ENCODE assay signal across 19 cellular contexts in the genomic region with DNA sequence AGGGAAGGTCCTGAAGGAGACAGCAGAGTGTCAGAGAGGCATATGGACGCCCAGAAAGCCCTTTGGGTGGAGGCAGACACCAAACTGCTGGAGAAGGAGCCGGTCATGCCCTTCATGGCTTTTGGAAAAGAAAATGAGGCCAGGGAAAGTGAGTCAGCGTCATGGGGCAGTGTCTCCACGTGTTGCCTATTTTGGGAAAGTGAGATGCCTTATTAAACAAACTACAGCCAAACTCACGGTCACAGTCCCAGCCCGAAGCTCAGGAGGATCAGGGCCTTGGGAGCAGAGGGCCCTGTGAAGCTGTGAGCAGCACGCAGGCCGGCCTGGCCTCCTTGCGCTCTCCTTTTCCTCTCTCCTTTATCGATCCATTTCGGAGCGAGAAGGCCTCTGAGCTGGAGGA. TPM values are rescaled to one million over a fixed set of nuclear protein-coding genes. Genes with fewer than 3 reads are reported as not detected.
DNase-seq lines count a peak whose midpoint lies in the region; ATAC-seq and TF ChIP-seq lines count a peak whose summit lies in the region.
"Had no signal": no experiment of that assay in that cellular context is flagged by ENCODE, and none has a peak within 500 bp of the region (broad histone marks: within the 10 kb centered on the region; RNA-seq: fewer than 3 reads in every experiment).

No MANE protein-coding gene starts in this region.

- H3K79me2 ChIP-seq in osteoblast (ENCODE audit: insufficient read depth, low read length) (no peaks in the 10 kb centered on the region), GM23338 (replicated peaks; ENCODE audit: insufficient read depth) (no peaks in the 10 kb centered on the region)

- H3K9me3 Mint-ChIP-seq in GM23338 = no peaks in the 10 kb centered on the region
- H3K9me3 Mint-ChIP-seq: IgD-negative memory B cell, neural progenitor cell had no signal

- no peak for DNase-seq in Right ventricle myocardium superior
- peak; percentile 89 for DNase-seq in osteoblast (ENCODE audit: insufficient read length, low spot score, missing footprints)
- DNase-seq in upper lobe of right lung = peak; percentile 34
- DNase-seq in D341Med (ENCODE audit: low spot score) = no peak
- no peak for DNase-seq in GM23338 (ENCODE audit: low spot score)
- DNase-seq in Kasumi-1 (lab: John Stamatoyannopoulos, UW) = no peak
- DNase-seq: activated CD4-positive, alpha-beta T cell treated with anti-CD3 and anti-CD28 coated beads for 36 hours; activated gamma-delta T cell; NCI-H1048; NCI-H2081 treated with DMSO at 0.1 percent for 48 hours; NCI-H510A treated with DMSO at 0.1 percent for 48 hours; retina; SHP77; stimulated activated CD4-positive, alpha-beta T cell treated with anti-CD3 and anti-CD28 coated beads, Interleukin-1b, Interleukin-23, amount 100 ng/mL, for 48 hours had no signal

- H3K36me3 ChIP-seq in osteoblast (ENCODE audit: insufficient read depth, low read length) (no peaks in the 10 kb centered on the region), upper lobe of right lung (no peaks in the 10 kb centered on the region), GM23338 (ENCODE audit: insufficient read depth) (no peaks in the 10 kb centered on the region)
- H3K36me3 ChIP-seq: neural progenitor cell had no signal

- H2AFZ ChIP-seq in osteoblast (ENCODE audit: low read length) (peak overlapping the region; percentile 58), GM23338 (no peak overlapping the region)
- H2AFZ ChIP-seq: neural progenitor cell had no signal

- H3K4me3 ChIP-seq in osteoblast (ENCODE audit: insufficient read depth, low read length) = no peak overlapping the region
- no peak overlapping the region for H3K4me3 ChIP-seq in upper lobe of right lung
- no peak overlapping the region for H3K4me3 ChIP-seq in GM23338
- H3K4me3 ChIP-seq: neural progenitor cell had no signal

- no peaks in the 10 kb centered on the region for H3K9me2 ChIP-seq in GM23338 (ENCODE audit: insufficient read depth)

- H4K20me1 ChIP-seq in osteoblast (ENCODE audit: insufficient read depth, low read length) = no peaks in the 10 kb centered on the region
- H4K20me1 ChIP-seq in GM23338 (replicated peaks; ENCODE audit: insufficient read depth) = no peaks in the 10 kb centered on the region

- intact Hi-C loops in Right ventricle myocardium superior (cut with DNase I) (no loop called here), upper lobe of right lung (cut with DNase I) (no loop called here)

- no peak overlapping the region for H3K4me3 Mint-ChIP-seq in GM23338
- H3K4me3 Mint-ChIP-seq: activated CD4-positive, alpha-beta T cell treated with anti-CD3 and anti-CD28 coated beads for 36 hours; B cell; IgD-negative memory B cell; neural progenitor cell had no signal

- peaks cover 11% of the 10 kb centered on the region for H3K4me1 Mint-ChIP-seq in GM23338
- H3K4me1 Mint-ChIP-seq: activated CD4-positive, alpha-beta T cell treated with anti-CD3 and anti-CD28 coated beads for 36 hours had no signal

- H3F3A ChIP-seq in GM23338 (replicated peaks; ENCODE audit: low read depth) = no peaks in the 10 kb centered on the region

- no peaks in the 10 kb centered on the region for H3K27me3 ChIP-seq in osteoblast (ENCODE audit: insufficient read depth, low read length)
- H3K27me3 ChIP-seq in upper lobe of right lung = no peaks in the 10 kb centered on the region
- H3K27me3 ChIP-seq in GM23338 (ENCODE audit: insufficient read depth) = no peaks in the 10 kb centered on the region
- H3K27me3 ChIP-seq: neural progenitor cell had no signal

- no peak overlapping the region; the same call in 1 of the 2 replicates for H3K27ac Mint-ChIP-seq in GM23338
- H3K27ac Mint-ChIP-seq: activated CD4-positive, alpha-beta T cell treated with anti-CD3 and anti-CD28 coated beads for 36 hours; B cell had no signal

- peaks cover 27% of the 10 kb centered on the region for H3K4me1 ChIP-seq in osteoblast (ENCODE audit: insufficient read depth, low read length)
- H3K4me1 ChIP-seq in upper lobe of right lung = peaks cover 25% of the 10 kb centered on the region
- 0 out of 2 replicates have a peak, but pooled peaks cover 8% of the 10 kb centered on the region for H3K4me1 ChIP-seq in GM23338 (ENCODE audit: insufficient read depth)

- peaks cover 14% of the 10 kb centered on the region for H3K27me3 Mint-ChIP-seq in GM23338 (ENCODE audit: insufficient read depth, low read depth, poor library complexity)
- H3K27me3 Mint-ChIP-seq: activated CD4-positive, alpha-beta T cell treated with anti-CD3 and anti-CD28 coated beads for 36 hours; B cell; IgD-negative memory B cell had no signal

- H3K9me3 ChIP-seq in osteoblast (ENCODE audit: low read depth, low read length) (no peaks in the 10 kb centered on the region), upper lobe of right lung (no peaks in the 10 kb centered on the region)

- ATAC-seq in Right ventricle myocardium superior (ENCODE audit: poor library complexity) (peak; percentile 72), upper lobe of right lung (peak; percentile 5), HG03175 (IDR thresholded peaks at IDR 0.05; ENCODE audit: unreplicated experiment) (no peak), GM23338 (no peak)
- ATAC-seq: activated CD4-positive, alpha-beta T cell treated with anti-CD3 and anti-CD28 coated beads for 36 hours had no signal

- H3K36me3 Mint-ChIP-seq in GM23338 (ENCODE audit: low read depth) = no peaks in the 10 kb centered on the region
- H3K36me3 Mint-ChIP-seq: IgD-negative memory B cell had no signal

- H3K4me2 ChIP-seq in osteoblast (ENCODE audit: insufficient read depth, low read length) = no peak overlapping the region
- no peak overlapping the region for H3K4me2 ChIP-seq in GM23338
- H3K4me2 ChIP-seq: neural progenitor cell had no signal

- H3K27ac ChIP-seq in VCaP (peak overlapping the region; percentile 93; the same call in 1 of the 2 replicates), osteoblast (ENCODE audit: low read depth, low read length) (no peak overlapping the region), upper lobe of right lung (no peak overlapping the region), GM23338 (ENCODE audit: low read depth) (no peak overlapping the region)
- H3K27ac ChIP-seq: neural progenitor cell had no signal

- TF ChIP-seq CTCF in VCaP (conservative IDR thresholded peaks at IDR 0.05) (no peak), osteoblast (IDR thresholded peaks at IDR 0.05; ENCODE audit: extremely low read depth, low read depth, low read length) (no peak), upper lobe of right lung (IDR thresholded peaks at IDR 0.05) (no peak), GM23338 (conservative IDR thresholded peaks at IDR 0.05; ENCODE audit: low read depth in 2 of 2) (no peak)

TF ChIP-seq in GM23338, 12 proteins besides CTCF, POLR2A, EP300 and RAD21 (continues in another document):
- TF ChIP-seq EZH2phosphoT487 (IDR thresholded peaks at IDR 0.05; ENCODE audit: unreplicated experiment) = no peak
- no peak for TF ChIP-seq ZNF331 (CRISPR knock-in tag; IDR thresholded peaks at IDR 0.05; ENCODE audit: low read depth)
- no peak for TF ChIP-seq STAT1 (IDR thresholded peaks at IDR 0.05; ENCODE audit: unreplicated experiment)
- TF ChIP-seq REST (IDR thresholded peaks at IDR 0.05; ENCODE audit: unreplicated experiment) = no peak

RNA-seq across cellular contexts. Expression of gene RGS3, which starts 25.0 kb away (rescaled TPM):
- total RNA-seq in Right ventricle myocardium superior (138 TPM), osteoblast (77.4 and 99.3 TPM in 2 replicates), upper lobe of right lung (71.1 TPM)
- 16.0 and 24.3 TPM in 2 replicates for total RNA-seq in GM23338 (2014; rRNA removed; shearing (Covaris generic))
- 12.2 and 14.2 TPM in 2 replicates for polyA plus RNA-seq in GM23338 (2016; fragmentation: Nextera tagmentation; extraction: Ambion mirVana)

Comparison
In these comparisons a context has a peak if more than half of its experiments do, and no peak if none do; other contexts are left out.
1. ATAC-seq: peak in Right ventricle myocardium superior (single experiment) and upper lobe of right lung (single experiment); none in HG03175 (single experiment) and GM23338 (single experiment).
2. DNase-seq: peak in osteoblast (single experiment) and upper lobe of right lung (single experiment); none in Right ventricle myocardium superior (single experiment), D341Med (single experiment), GM23338 (single experiment) and Kasumi-1 (0 of 2).